Comparison of ENCODE assay signal across 20 cellular contexts in genomic region chr22:23560215-23560614, GRCh38. TPM values are rescaled to one million over a fixed set of nuclear protein-coding genes. Genes with fewer than 3 reads are reported as not detected.
"Had no signal": no experiment of that assay in that cellular context is flagged by ENCODE, and none has a peak within 500 bp of the region (broad histone marks: within the 10 kb centered on the region; RNA-seq: fewer than 3 reads in every experiment).

No MANE protein-coding gene starts in this region.

RNA-seq across cellular contexts. Expression of gene IGLL1, which starts 19.9 kb away (rescaled TPM):
- total RNA-seq: activated naive CD4-positive, alpha-beta T cell treated with anti-CD3 and anti-CD28 coated beads for 36 hours; activated naive CD4-positive, alpha-beta T cell treated with anti-CD3 and anti-CD28 coated beads, Interleukin-2, amount 50 U/mL, for 72 hours; activated naive CD8-positive, alpha-beta T cell treated with anti-CD3 and anti-CD28 coated beads for 36 hours; activated naive CD8-positive, alpha-beta T cell treated with anti-CD3 and anti-CD28 coated beads, Interleukin-2, amount 10 ng/mL, durations not matched to agents 7 days and 5 days; activated T-cell treated with anti-CD3 and anti-CD28 coated beads, Interleukin-2, amount 50 U/mL, for 4 hours; activated T-cell treated with anti-CD3 and anti-CD28 coated beads, Interleukin-2, amount 50 U/mL, for 72 hours; activated T-helper 1 cell treated with anti-CD3 and anti-CD28 coated beads, Interleukin-12 subunit alpha, Interleukin-12 subunit beta, Interleukin-2, Interleukin-4 antibody, amounts not matched to agents 30 ng/mL and 10 ng/mL and 1 ng/mL, durations not matched to agents 14 hours and 24 hours and 36 hours; activated T-helper 17 cell treated with anti-CD3 and anti-CD28 coated beads, Interleukin-2, amount 50 U/mL, for 72 hours; adrenal gland; aorta; ascending aorta; astrocyte; body of pancreas; breast epithelium; bronchial epithelial cell; cardiac muscle cell; cardiac septum; cerebellum; chondrocyte had no signal
- polyA plus RNA-seq: adipose tissue, aorta, cardiac muscle cell had no signal
